Comparison of ENCODE assay signal across 24 cellular contexts in the genomic region with DNA sequence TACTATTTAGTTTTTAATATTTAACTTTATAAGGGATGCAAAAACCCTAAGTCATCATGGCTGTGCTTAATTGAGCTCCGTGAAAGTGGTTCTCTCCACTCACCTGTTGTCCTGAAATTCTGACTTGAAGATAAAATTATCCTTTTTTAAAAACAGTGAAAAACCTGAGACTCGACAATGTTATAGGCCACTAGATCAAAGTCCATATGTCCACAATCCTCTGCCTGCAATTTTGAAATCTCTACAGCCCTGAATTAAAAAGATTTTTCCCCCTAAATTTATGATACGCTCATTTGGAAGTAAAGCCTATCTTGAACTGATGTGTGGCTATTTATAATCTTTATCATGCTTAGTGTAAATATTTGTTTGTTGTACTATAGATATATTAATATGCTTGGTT.
"Had no signal": no experiment of that assay in that cellular context is flagged by ENCODE, and none has a peak within 500 bp of the region (broad histone marks: within the 10 kb centered on the region; RNA-seq: fewer than 3 reads in every experiment).

No MANE protein-coding gene starts in this region.

- DNase-seq: activated CD4-positive, alpha-beta T cell treated with anti-CD3 and anti-CD28 coated beads for 1 hour; activated CD4-positive, alpha-beta T cell treated with anti-CD3 and anti-CD28 coated beads, Interleukin-2, amount 10 ng/mL, durations not matched to agents 24 days and 14 days; activated CD4-positive, alpha-beta T cell treated with anti-CD3 and anti-CD28 coated beads, Interleukin-2, amount 50 U/mL, for 48 hours; activated CD8-positive, alpha-beta memory T cell treated with anti-CD3 and anti-CD28 coated beads, Interleukin-2, amount 10 ng/mL, durations not matched to agents 7 days and 5 days; activated effector memory CD4-positive, alpha-beta T cell treated with Interleukin-2 at 50 U/mL for 16 hours; activated naive CD4-positive, alpha-beta T cell treated with Interleukin-2 at 50 U/mL for 16 hours; activated T-cell treated with anti-CD3 and anti-CD28 coated beads, Interleukin-2, amount 50 U/mL, for 24 hours; amygdala; brain microvascular endothelial cell; MG63; MV-4-11; NCI-H1092 treated with DMSO at 0.1 percent for 48 hours; NCI-H1417 treated with DMSO at 0.1 percent for 48 hours; NCI-H1694 treated with DMSO at 0.1 percent for 48 hours; NCI-H2029 treated with DMSO at 0.1 percent for 48 hours; NCI-H510A treated with DMSO at 0.1 percent for 48 hours; NCI-H69; NK-92 treated with Interleukin-12 subunit alpha and Interleukin-12 subunit beta, amount 100 ng/mL, for 24 hours; OCI-M1; SIG-M5; T-helper 17 cell; T-helper 9 cell had no signal

- H3K27me3 ChIP-seq: brain microvascular endothelial cell, cardiac muscle cell, MG63 had no signal

- H3K4me3 ChIP-seq: cardiac muscle cell, MG63 had no signal

- ATAC-seq: activated CD8-positive, alpha-beta memory T cell treated with anti-CD3 and anti-CD28 coated beads, Interleukin-2, amount 10 ng/mL, durations not matched to agents 7 days and 5 days; T-helper 17 cell; WTC11 had no signal

- H3K27ac ChIP-seq: brain microvascular endothelial cell, cardiac muscle cell had no signal

- H3K36me3 ChIP-seq: brain microvascular endothelial cell, cardiac muscle cell, MG63 had no signal

- H3K9me3 ChIP-seq: MG63 had no signal
